Comparison of ENCODE assay signal across 17 cellular contexts in genomic region chr14:63564318-63564717, GRCh38. TPM values are rescaled to one million over a fixed set of nuclear protein-coding genes. Genes with fewer than 3 reads are reported as not detected.
A peak's percentile ranks its signal among the peaks of the same experiment; 100 is the strongest.
DNase-seq lines count a peak whose midpoint lies in the region; FAIRE-seq and TF ChIP-seq lines count a peak whose summit lies in the region.
"Had no signal": no experiment of that assay in that cellular context is flagged by ENCODE, and none has a peak within 500 bp of the region (broad histone marks: within the 10 kb centered on the region; RNA-seq: fewer than 3 reads in every experiment).

No MANE protein-coding gene starts in this region.

- no peak overlapping the region for H3K27ac ChIP-seq in small intestine (ENCODE audit: low read depth in 1 of 2, low read length in 1 of 2)
- H3K27ac ChIP-seq in suprapubic skin = no peak overlapping the region
- H3K27ac ChIP-seq: BLaER1, sigmoid colon had no signal

- H3K9me3 Mint-ChIP-seq in immature natural killer cell = no peaks in the 10 kb centered on the region
- H3K9me3 Mint-ChIP-seq: activated CD4-positive, alpha-beta memory T cell treated with anti-CD3 and anti-CD28 coated beads for 36 hours had no signal

- FAIRE-seq in small intestine (lab: Jason Lieb, UNC) = no peak
- FAIRE-seq: TTC549 had no signal

- H3K9me3 ChIP-seq in small intestine (ENCODE audit: control insufficient read depth, low read depth) (no peaks in the 10 kb centered on the region), suprapubic skin (no peaks in the 10 kb centered on the region)
- H3K9me3 ChIP-seq: BLaER1, HAP-1, sigmoid colon had no signal

- TF ChIP-seq EP300 in suprapubic skin (IDR thresholded peaks at IDR 0.05) = no peak

- 7 to 32% (median 25%) methylated on average over 1 of the region's 1 CpG for WGBS in small intestine, 3 donors
- WGBS in suprapubic skin = 25% methylated on average over 1 of the region's 1 CpG

- H3K36me3 ChIP-seq in small intestine (ENCODE audit: control insufficient read depth in 2 of 2, insufficient read depth in 2 of 2, low read length in 2 of 2) (no peaks in the 10 kb centered on the region), suprapubic skin (no peaks in the 10 kb centered on the region)
- H3K36me3 ChIP-seq: BLaER1, HAP-1, sigmoid colon had no signal

- TF ChIP-seq CTCF in suprapubic skin (IDR thresholded peaks at IDR 0.05) = no peak

- peaks cover 0 to 9% (median 2%) of the 10 kb centered on the region in 3 donors for H3K27me3 Mint-ChIP-seq in immature natural killer cell (ENCODE audit: low read depth in 3 of 3)

- H3K27me3 ChIP-seq in small intestine (ENCODE audit: control insufficient read depth in 2 of 2, insufficient read depth in 2 of 2, low read length in 2 of 2) = no peaks in the 10 kb centered on the region
- H3K27me3 ChIP-seq in suprapubic skin = no peaks in the 10 kb centered on the region
- H3K27me3 ChIP-seq: BLaER1, sigmoid colon had no signal

- H3K27ac Mint-ChIP-seq in immature natural killer cell = no peak overlapping the region
- H3K27ac Mint-ChIP-seq: activated CD4-positive, alpha-beta memory T cell treated with anti-CD3 and anti-CD28 coated beads for 36 hours had no signal

- TF ChIP-seq POLR2A in suprapubic skin (IDR thresholded peaks at IDR 0.05) = no peak

- H3K4me3 ChIP-seq in small intestine (ENCODE audit: low read depth in 1 of 2, low read length in 2 of 2) = no peak overlapping the region
- H3K4me3 ChIP-seq in suprapubic skin = no peak overlapping the region
- H3K4me3 ChIP-seq: BLaER1, HAP-1, sigmoid colon had no signal

- H3K4me3 Mint-ChIP-seq in immature natural killer cell = no peak overlapping the region
- H3K4me3 Mint-ChIP-seq: activated CD4-positive, alpha-beta memory T cell treated with anti-CD3 and anti-CD28 coated beads for 36 hours had no signal

- no peaks in the 10 kb centered on the region for H3K4me1 Mint-ChIP-seq in immature natural killer cell

- H3K4me1 ChIP-seq in small intestine (ENCODE audit: control insufficient read depth in 2 of 2, insufficient read depth in 1 of 2, low read depth in 1 of 2, low read length in 1 of 2) (no peaks in the 10 kb centered on the region), suprapubic skin (no peaks in the 10 kb centered on the region)
- H3K4me1 ChIP-seq: BLaER1, sigmoid colon had no signal

- DNase-seq in GM03348 (ENCODE audit: low spot score) (peak; percentile 47), astrocyte of the hippocampus (ENCODE audit: low read depth, low spot score) (peak; percentile 29), iris pigment epithelial cell (ENCODE audit: low read depth) (peak; percentile 32), small intestine (peak; percentile 10), suprapubic skin (ENCODE audit: low spot score in 2 of 2) (no peak), immature natural killer cell (no peak)
- no peak for DNase-seq in activated CD8-positive, alpha-beta memory T cell treated with anti-CD3 and anti-CD28 coated beads, Interleukin-2, amount 50 U/mL, for 48 hours
- DNase-seq: activated CD4-positive, alpha-beta memory T cell treated with anti-CD3 and anti-CD28 coated beads for 36 hours; DMS79; NCI-H1105 treated with DMSO at 0.1 percent for 48 hours; NCI-H2171 treated with DMSO at 0.1 percent for 48 hours; NK-92 treated with Interleukin-12 subunit alpha and Interleukin-12 subunit beta, amount 100 ng/mL, for 24 hours; sigmoid colon; stimulated activated CD4-positive, alpha-beta T cell treated with anti-CD3 and anti-CD28 coated beads, Interleukin-4, amount 100 ng/mL, for 24 hours had no signal

- H3K36me3 Mint-ChIP-seq in immature natural killer cell = no peaks in the 10 kb centered on the region
- H3K36me3 Mint-ChIP-seq: activated CD4-positive, alpha-beta memory T cell treated with anti-CD3 and anti-CD28 coated beads for 36 hours had no signal

RNA-seq across cellular contexts. Expression of gene PPP2R5E, which starts 21.1 kb away (rescaled TPM):
- 10 to 100 TPM in 1 of 3 donors, 1 to 10 TPM in 2; 6.8 to 10.4 (median 6.9) TPM for polyA plus RNA-seq in small intestine
- 10 to 100 TPM; 16.8 to 23.7 (median 20.4) TPM for total RNA-seq in suprapubic skin
- polyA plus RNA-seq in immature natural killer cell = 10 to 100 TPM; 28.4 to 61.8 (median 47.3) TPM

Comparison
In these comparisons a context has a peak if more than half of its experiments do, and no peak if none do; other contexts are left out.
1. DNase-seq: peak in GM03348 (single experiment), astrocyte of the hippocampus (single experiment), iris pigment epithelial cell (single experiment) and small intestine (single experiment); none in activated CD8-positive, alpha-beta memory T cell treated with anti-CD3 and anti-CD28 coated beads, Interleukin-2, amount 50 U/mL, for 48 hours (single experiment), suprapubic skin (0 of 2) and immature natural killer cell (0 of 3).